Comparison of ENCODE assay signal across 8 cellular contexts in genomic region chr3:50292159-50292923, GRCh38. TPM values are rescaled to one million over a fixed set of nuclear protein-coding genes. Genes with fewer than 3 reads are reported as not detected.
DNase-seq lines count a peak whose midpoint lies in the region; ATAC-seq and TF ChIP-seq lines count a peak whose summit lies in the region.

TSS of gene IFRD2 (minus strand) at chr3:50292429. CDS start at chr3:50292274, 155 bp downstream.

- H3K4me2 ChIP-seq in PC-9 = peak within 1 kb of the TSS; percentile 88

- H3K4me1 ChIP-seq in PC-9 (replicated peaks; ENCODE audit: insufficient read depth) (peaks cover 13% of the 10 kb centered on the region), mucosa of rectum (ENCODE audit: control insufficient read depth in 2 of 2, insufficient read depth in 2 of 2, low read length in 2 of 2) (peaks cover 19 to 23% of the 10 kb centered on the region in 2 donors)

- POLR2A ChIA-PET in PC-9 (lab: Charles Lee; ENCODE audit: unreplicated experiment) = interaction anchor here (0.5 to 1.2 kb wide), 4 partner anchors 24 to 57 kb away, joined by 5 to 9 read pairs (median 8); partner anchors contain the start of gene GNAI2

- H3K9ac ChIP-seq in mucosa of rectum (ENCODE audit: low read depth in 1 of 2, low read length in 2 of 2) = peak within 1 kb of the TSS; percentile 80 to 84

- CTCF ChIA-PET in PC-9 (lab: Charles Lee) = interaction anchor here (0.6 to 0.9 kb wide), 2 partner anchors 28 to 29 kb away, joined by 3 to 10 read pairs; no protein-coding TSS in a partner anchor

- H3K27me3 ChIP-seq in PC-9 (ENCODE audit: insufficient read depth, low read depth) = no peaks in the 10 kb centered on the region
- H3K27me3 ChIP-seq in mucosa of rectum (ENCODE audit: control insufficient read depth in 2 of 2, insufficient read depth in 2 of 2, low read length in 2 of 2) = no peaks in the 10 kb centered on the region

- H3K27ac ChIP-seq in PC-9 = peak within 1 kb of the TSS; percentile 74
- peak within 1 kb of the TSS; percentile 75 to 80 for H3K27ac ChIP-seq in mucosa of rectum (ENCODE audit: low read depth in 2 of 2, low read length in 2 of 2)

- no peaks in the 10 kb centered on the region for H4K20me1 ChIP-seq in PC-9 (ENCODE audit: insufficient read depth)

- peak within 1 kb of the TSS; percentile 77 for H2AFZ ChIP-seq in PC-9

- H3K36me3 ChIP-seq in PC-9 (ENCODE audit: low read depth) (no peaks in the 10 kb centered on the region), mucosa of rectum (ENCODE audit: control insufficient read depth in 2 of 2, insufficient read depth in 2 of 2, low read length in 2 of 2) (peaks cover 28 to 30% of the 10 kb centered on the region in 2 donors)

- H3K9me2 ChIP-seq in PC-9 (ENCODE audit: insufficient read depth) = no peaks in the 10 kb centered on the region

- ATAC-seq in GM21619 (IDR thresholded peaks at IDR 0.05; ENCODE audit: unreplicated experiment) = peak; percentile 91

- H3F3A ChIP-seq in PC-9 (ENCODE audit: insufficient read depth, low read depth) = no peaks in the 10 kb centered on the region

- H3K9me3 ChIP-seq in PC-9 (ENCODE audit: insufficient read depth, low read depth) (no peaks in the 10 kb centered on the region), mucosa of rectum (ENCODE audit: control insufficient read depth in 2 of 2, low read length in 2 of 2) (no peaks in the 10 kb centered on the region)

- H3K79me2 ChIP-seq in PC-9 (ENCODE audit: low read depth) = peaks cover 25% of the 10 kb centered on the region

- intact Hi-C loops in PC-9 (cut with micrococcal nuclease; ENCODE audit: unreplicated experiment) = loop anchor here (1.0 kb wide), 1 partner anchor 29 kb away; no protein-coding TSS in a partner anchor

- BruUV-seq in PC-9 (replicated peaks; lab: Mats Ljungman, UMichigan) = no TSS peak

- TF ChIP-seq CTCF in PC-9 (conservative IDR thresholded peaks at IDR 0.05) (no peak), epithelial cell of proximal tubule (conservative IDR thresholded peaks at IDR 0.05; ENCODE audit: low read depth, low read length) (no peak)

- DNase-seq in DMS153 (lab: John Stamatoyannopoulos, UW) (peak; percentile 86), PC-9 (peak; percentile 90 to 95), epithelial cell of proximal tubule (ENCODE audit: low read depth) (peak; percentile 77)
- peak; percentile 97 for DNase-seq in Jurkat, Clone E6-1 (ENCODE audit: low read depth, low spot score)
- DNase-seq in activated T-cell treated with anti-CD3 and anti-CD28 coated beads, Interleukin-2, amount 50 U/mL, for 1 hour = peak; percentile 92
- peak; percentile 95 for DNase-seq in stimulated activated CD8-positive, alpha-beta memory T cell treated with anti-CD3 and anti-CD28 coated beads, Interleukin-4, amount 100 ng/mL, for 48 hours

- H3K4me3 ChIP-seq in Jurkat, Clone E6-1 (ENCODE audit: low read length) = peak within 1 kb of the TSS; percentile 99
- H3K4me3 ChIP-seq in PC-9 (peak within 1 kb of the TSS; percentile 79), epithelial cell of proximal tubule (ENCODE audit: low read depth, low read length) (peak within 1 kb of the TSS; percentile 92), mucosa of rectum (ENCODE audit: low read length in 2 of 2) (peak within 1 kb of the TSS; percentile 80 to 88)

RNA-seq across cellular contexts. Expression of gene IFRD2, which starts in this region (rescaled TPM):
- polyA plus RNA-seq in Jurkat, Clone E6-1 (2012; ENCODE audit: insufficient read depth, insufficient read length) = 140 TPM
- 93.1 and 118 TPM in 2 replicates for total RNA-seq in PC-9 (2021)
- 76.6 and 165 TPM in 2 replicates for total RNA-seq in epithelial cell of proximal tubule

Comparison
In these comparisons a context has a peak if more than half of its experiments do, and no peak if none do; other contexts are left out.
1. Peak in every context shown above with its lines: DNase-seq, ATAC-seq, H3K4me3 ChIP-seq and H3K27ac ChIP-seq.